8 cellular contexts compared by ENCODE assay signal in genomic region chr1:32818804-32819541, GRCh38. TPM values are rescaled to one million over a fixed set of nuclear protein-coding genes. Genes with fewer than 3 reads are reported as not detected.
A peak's percentile ranks its signal among the peaks of the same experiment; 100 is the strongest.
DNase-seq lines count a peak whose midpoint lies in the region; ATAC-seq and TF ChIP-seq lines count a peak whose summit lies in the region.

No MANE protein-coding gene starts in this region.

- H3K27ac ChIP-seq in colonic mucosa, result peak overlapping the region; percentile 94

- ATAC-seq in GM21737 (IDR thresholded peaks at IDR 0.05; ENCODE audit: unreplicated experiment), result peak; percentile 46

- peaks cover 3% of the 10 kb centered on the region for H3K4me1 ChIP-seq in colonic mucosa
- peaks cover 12% of the 10 kb centered on the region for H3K4me1 ChIP-seq in neuron (ENCODE audit: insufficient read depth, low read length)

- peak; percentile 95 for DNase-seq in GM12865 (ENCODE audit: low read depth)
- DNase-seq in NOMO-1 treated with DMSO at 0.1 percent for 48 hours (lab: John Stamatoyannopoulos, UW; ENCODE audit: unreplicated experiment), result peak; percentile 71
- peak; percentile 27 for DNase-seq in colonic mucosa
- no peak for DNase-seq in GOT3 (lab: John Stamatoyannopoulos, UW)
- DNase-seq in amniotic stem cell (lab: John Stamatoyannopoulos, UW), result no peak
- DNase-seq in AG08395 (ENCODE audit: low spot score), result no peak

- TF ChIP-seq CTCF in GM12865 (IDR thresholded peaks at IDR 0.05; ENCODE audit: insufficient read depth, low read depth, low read length, missing control alignments) (no peak), colonic mucosa (IDR thresholded peaks at IDR 0.05) (no peak)

- H2AFZ ChIP-seq in neuron (ENCODE audit: low read depth, low read length), result peak overlapping the region; percentile 52

- no peaks in the 10 kb centered on the region for H3K36me3 ChIP-seq in colonic mucosa
- H3K36me3 ChIP-seq in neuron (ENCODE audit: insufficient read depth, low read length), result peaks cover 5% of the 10 kb centered on the region

- intact Hi-C loops in colonic mucosa (cut with DNase I), result no loop called here

- H3K4me3 ChIP-seq in GM12865 (ENCODE audit: low read depth, low read length), result peak overlapping the region; percentile 71
- H3K4me3 ChIP-seq in colonic mucosa, result peak overlapping the region; percentile 69
- peak overlapping the region; percentile 97 for H3K4me3 ChIP-seq in neuron (ENCODE audit: low read length)

- H3K27me3 ChIP-seq in colonic mucosa (no peaks in the 10 kb centered on the region), neuron (ENCODE audit: insufficient read depth, low read length) (no peaks in the 10 kb centered on the region)

- peak overlapping the region; percentile 98 to 100 for H3K9ac ChIP-seq in colonic mucosa (ENCODE audit: low read depth in 2 of 2, low read length in 2 of 2)

- H3K9me3 ChIP-seq in colonic mucosa (no peaks in the 10 kb centered on the region), neuron (ENCODE audit: low read length) (no peaks in the 10 kb centered on the region)

RNA-seq across cellular contexts. Expression of gene S100PBP, which starts 1.5 kb away (rescaled TPM):
- total RNA-seq in colonic mucosa, result 10 to 100 TPM; 19.0 to 24.9 TPM

RNA-seq across cellular contexts. Expression of gene YARS1, which starts 1.8 kb away (rescaled TPM):
- total RNA-seq in colonic mucosa, result 100 to 1,000 TPM in 1 of 2 donors, 10 to 100 TPM in 1; 60.2 to 116 TPM

RNA-seq across cellular contexts. Expression of gene FNDC5, which starts 51.7 kb away (rescaled TPM):
- under 1 TPM; 0.45 to 0.64 TPM for total RNA-seq in colonic mucosa

Comparison
In these comparisons a context has a peak if more than half of its experiments do, and no peak if none do; other contexts are left out.
1. DNase-seq: peak in GM12865 (single experiment), NOMO-1 treated with DMSO at 0.1 percent for 48 hours (single experiment) and colonic mucosa (single experiment); none in GOT3 (single experiment), amniotic stem cell (single experiment) and AG08395 (single experiment).
2. Peak in every context shown above with its lines, with median percentiles within 50 percentile points of each other: H3K4me3 ChIP-seq.